In the genomic region with DNA sequence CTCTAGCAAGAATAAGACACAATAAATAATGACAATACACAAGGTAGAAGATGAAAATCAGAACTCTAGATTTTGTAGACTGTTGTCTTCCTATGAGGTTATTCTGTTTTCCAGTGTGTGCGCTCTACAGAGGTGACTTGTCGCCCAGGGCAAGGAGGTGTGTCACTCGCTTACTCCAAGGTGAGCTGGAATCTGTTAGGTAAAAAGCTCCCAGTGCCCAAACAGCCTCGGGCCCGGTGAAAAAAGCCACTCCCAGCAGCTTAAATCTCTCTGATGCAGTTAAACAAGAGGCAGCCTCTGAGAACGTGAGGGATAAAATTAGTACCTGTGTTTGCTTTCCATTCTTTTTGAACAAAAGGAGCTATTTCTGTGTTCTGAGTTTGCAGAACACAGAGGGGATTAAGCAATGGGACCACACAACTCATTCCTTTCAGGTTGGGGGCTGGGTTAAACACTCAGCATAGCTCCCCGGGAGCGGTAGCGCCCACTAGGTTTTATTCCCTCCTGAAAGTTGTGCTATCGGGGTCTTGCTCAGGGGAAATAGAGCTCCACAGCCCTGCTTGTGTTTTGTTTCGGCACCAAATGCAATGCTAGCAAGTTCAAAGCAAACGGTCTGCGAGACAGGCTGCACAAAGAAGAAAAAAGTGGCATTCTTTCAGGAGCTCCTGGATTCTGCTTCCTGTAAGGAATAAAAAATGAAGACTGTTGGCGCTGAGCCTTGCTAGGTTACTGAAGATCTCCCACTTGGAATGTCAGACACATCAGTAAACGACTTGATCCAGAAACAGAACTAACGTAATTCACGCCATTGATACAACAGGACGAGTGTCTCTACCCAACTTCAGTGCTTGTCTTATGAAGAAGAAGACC, we compare ENCODE assay signal across 1 cellular context.
TF ChIP-seq lines count a peak whose summit lies in the region.

No MANE protein-coding gene starts in this region.

TF ChIP-seq in HepG2, 621 proteins besides CTCF, POLR2A, EP300 and RAD21 (continued from another document and continues in another):
- TF ChIP-seq BRF2 (CRISPR knock-in tag; IDR thresholded peaks at IDR 0.05) (no peak), SP140L (CRISPR knock-in tag; IDR thresholded peaks at IDR 0.05; ENCODE audit: borderline replicate concordance) (0 out of 2 replicates have a peak, but pooled peaks have one; percentile 21), ZBTB40 (IDR thresholded peaks at IDR 0.05) (no peak), ZBTB40 (CRISPR knock-in tag; IDR thresholded peaks at IDR 0.05) (peak; percentile 27; the same call in 1 of the 2 replicates), CC2D1A (CRISPR knock-in tag; IDR thresholded peaks at IDR 0.05) (no peak), ARHGAP35 (CRISPR knock-in tag; IDR thresholded peaks at IDR 0.05; ENCODE audit: borderline replicate concordance) (no peak), ZNF343 (CRISPR knock-in tag; IDR thresholded peaks at IDR 0.05) (no peak), KDM3A (CRISPR knock-in tag; IDR thresholded peaks at IDR 0.05; ENCODE audit: low read depth) (no peak), REL (CRISPR knock-in tag; conservative IDR thresholded peaks at IDR 0.05) (no peak), HNRNPH1 (optimal IDR thresholded peaks at IDR 0.05; ENCODE audit: low read depth, low read length) (no peak), NR1H2 (CRISPR knock-in tag; IDR thresholded peaks at IDR 0.05; ENCODE audit: borderline replicate concordance, low read depth) (no peak), PATZ1 (CRISPR knock-in tag; IDR thresholded peaks at IDR 0.05) (peak; percentile 64; the same call in 1 of the 2 replicates), ZBTB4 (CRISPR knock-in tag; IDR thresholded peaks at IDR 0.05; ENCODE audit: borderline replicate concordance) (no peak), PCBP2 (optimal IDR thresholded peaks at IDR 0.05; ENCODE audit: low read depth, low read length, poor library complexity, severe bottlenecking) (no peak), HNRNPL (IDR thresholded peaks at IDR 0.05; ENCODE audit: low read depth, low read length) (no peak)
- TF ChIP-seq, protein P1, sequence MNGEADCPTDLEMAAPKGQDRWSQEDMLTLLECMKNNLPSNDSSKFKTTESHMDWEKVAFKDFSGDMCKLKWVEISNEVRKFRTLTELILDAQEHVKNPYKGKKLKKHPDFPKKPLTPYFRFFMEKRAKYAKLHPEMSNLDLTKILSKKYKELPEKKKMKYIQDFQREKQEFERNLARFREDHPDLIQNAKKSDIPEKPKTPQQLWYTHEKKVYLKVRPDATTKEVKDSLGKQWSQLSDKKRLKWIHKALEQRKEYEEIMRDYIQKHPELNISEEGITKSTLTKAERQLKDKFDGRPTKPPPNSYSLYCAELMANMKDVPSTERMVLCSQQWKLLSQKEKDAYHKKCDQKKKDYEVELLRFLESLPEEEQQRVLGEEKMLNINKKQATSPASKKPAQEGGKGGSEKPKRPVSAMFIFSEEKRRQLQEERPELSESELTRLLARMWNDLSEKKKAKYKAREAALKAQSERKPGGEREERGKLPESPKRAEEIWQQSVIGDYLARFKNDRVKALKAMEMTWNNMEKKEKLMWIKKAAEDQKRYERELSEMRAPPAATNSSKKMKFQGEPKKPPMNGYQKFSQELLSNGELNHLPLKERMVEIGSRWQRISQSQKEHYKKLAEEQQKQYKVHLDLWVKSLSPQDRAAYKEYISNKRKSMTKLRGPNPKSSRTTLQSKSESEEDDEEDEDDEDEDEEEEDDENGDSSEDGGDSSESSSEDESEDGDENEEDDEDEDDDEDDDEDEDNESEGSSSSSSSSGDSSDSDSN (CRISPR knock-in tag; IDR thresholded peaks at IDR 0.05): no peak
- TF ChIP-seq, protein P2, sequence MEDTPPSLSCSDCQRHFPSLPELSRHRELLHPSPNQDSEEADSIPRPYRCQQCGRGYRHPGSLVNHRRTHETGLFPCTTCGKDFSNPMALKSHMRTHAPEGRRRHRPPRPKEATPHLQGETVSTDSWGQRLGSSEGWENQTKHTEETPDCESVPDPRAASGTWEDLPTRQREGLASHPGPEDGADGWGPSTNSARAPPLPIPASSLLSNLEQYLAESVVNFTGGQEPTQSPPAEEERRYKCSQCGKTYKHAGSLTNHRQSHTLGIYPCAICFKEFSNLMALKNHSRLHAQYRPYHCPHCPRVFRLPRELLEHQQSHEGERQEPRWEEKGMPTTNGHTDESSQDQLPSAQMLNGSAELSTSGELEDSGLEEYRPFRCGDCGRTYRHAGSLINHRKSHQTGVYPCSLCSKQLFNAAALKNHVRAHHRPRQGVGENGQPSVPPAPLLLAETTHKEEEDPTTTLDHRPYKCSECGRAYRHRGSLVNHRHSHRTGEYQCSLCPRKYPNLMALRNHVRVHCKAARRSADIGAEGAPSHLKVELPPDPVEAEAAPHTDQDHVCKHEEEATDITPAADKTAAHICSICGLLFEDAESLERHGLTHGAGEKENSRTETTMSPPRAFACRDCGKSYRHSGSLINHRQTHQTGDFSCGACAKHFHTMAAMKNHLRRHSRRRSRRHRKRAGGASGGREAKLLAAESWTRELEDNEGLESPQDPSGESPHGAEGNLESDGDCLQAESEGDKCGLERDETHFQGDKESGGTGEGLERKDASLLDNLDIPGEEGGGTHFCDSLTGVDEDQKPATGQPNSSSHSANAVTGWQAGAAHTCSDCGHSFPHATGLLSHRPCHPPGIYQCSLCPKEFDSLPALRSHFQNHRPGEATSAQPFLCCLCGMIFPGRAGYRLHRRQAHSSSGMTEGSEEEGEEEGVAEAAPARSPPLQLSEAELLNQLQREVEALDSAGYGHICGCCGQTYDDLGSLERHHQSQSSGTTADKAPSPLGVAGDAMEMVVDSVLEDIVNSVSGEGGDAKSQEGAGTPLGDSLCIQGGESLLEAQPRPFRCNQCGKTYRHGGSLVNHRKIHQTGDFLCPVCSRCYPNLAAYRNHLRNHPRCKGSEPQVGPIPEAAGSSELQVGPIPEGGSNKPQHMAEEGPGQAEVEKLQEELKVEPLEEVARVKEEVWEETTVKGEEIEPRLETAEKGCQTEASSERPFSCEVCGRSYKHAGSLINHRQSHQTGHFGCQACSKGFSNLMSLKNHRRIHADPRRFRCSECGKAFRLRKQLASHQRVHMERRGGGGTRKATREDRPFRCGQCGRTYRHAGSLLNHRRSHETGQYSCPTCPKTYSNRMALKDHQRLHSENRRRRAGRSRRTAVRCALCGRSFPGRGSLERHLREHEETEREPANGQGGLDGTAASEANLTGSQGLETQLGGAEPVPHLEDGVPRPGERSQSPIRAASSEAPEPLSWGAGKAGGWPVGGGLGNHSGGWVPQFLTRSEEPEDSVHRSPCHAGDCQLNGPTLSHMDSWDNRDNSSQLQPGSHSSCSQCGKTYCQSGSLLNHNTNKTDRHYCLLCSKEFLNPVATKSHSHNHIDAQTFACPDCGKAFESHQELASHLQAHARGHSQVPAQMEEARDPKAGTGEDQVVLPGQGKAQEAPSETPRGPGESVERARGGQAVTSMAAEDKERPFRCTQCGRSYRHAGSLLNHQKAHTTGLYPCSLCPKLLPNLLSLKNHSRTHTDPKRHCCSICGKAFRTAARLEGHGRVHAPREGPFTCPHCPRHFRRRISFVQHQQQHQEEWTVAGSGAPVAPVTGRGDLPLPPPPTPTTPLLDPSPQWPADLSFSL (CRISPR knock-in tag; IDR thresholded peaks at IDR 0.05): peak; percentile 84
- TF ChIP-seq, protein P3, sequence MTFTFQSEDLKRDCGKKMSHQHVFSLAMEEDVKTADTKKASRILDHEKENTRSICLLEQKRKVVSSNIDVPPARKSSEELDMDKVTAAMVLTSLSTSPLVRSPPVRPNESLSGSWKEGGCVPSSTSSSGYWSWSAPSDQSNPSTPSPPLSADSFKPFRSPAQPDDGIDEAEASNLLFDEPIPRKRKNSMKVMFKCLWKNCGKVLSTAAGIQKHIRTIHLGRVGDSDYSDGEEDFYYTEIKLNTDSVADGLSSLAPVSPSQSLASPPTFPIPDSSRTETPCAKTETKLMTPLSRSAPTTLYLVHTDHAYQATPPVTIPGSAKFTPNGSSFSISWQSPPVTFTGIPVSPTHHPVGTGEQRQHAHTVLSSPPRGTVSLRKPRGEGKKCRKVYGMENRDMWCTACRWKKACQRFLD (CRISPR knock-in tag; IDR thresholded peaks at IDR 0.05; ENCODE audit: borderline replicate concordance): no peak
